In genomic region chr6:156430361-156430760, GRCh38 we compare ENCODE assay signal across 6 cellular contexts.
"Had no signal": no experiment of that assay in that cellular context is flagged by ENCODE, and none has a peak within 500 bp of the region (broad histone marks: within the 10 kb centered on the region; RNA-seq: fewer than 3 reads in every experiment).

No MANE protein-coding gene starts in this region.

- H3K4me3 ChIP-seq: K562 had no signal

- ATAC-seq: HepG2, K562 had no signal

- H3K27ac ChIP-seq: HL-60 had no signal

- DNase-seq: IMR-90, KBM-7, KG1 had no signal
